In the genomic region with DNA sequence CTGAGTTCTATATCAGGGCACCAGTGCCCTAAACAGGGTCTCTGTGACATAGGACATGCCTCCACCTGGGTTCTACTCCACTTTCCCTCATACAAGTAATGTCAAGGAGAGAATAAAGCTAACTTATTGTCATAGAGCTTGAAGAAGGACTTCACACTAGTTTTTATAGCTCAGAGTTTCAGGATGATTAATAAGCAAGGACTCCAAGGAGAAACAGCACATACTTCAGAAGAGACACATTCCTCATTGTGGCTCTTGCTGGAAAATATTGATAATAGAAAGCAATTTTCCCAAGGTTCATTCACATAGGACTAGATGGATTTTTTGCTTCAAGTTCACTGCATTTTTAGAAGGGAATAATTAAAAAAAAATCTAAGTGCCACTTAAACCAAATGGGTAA, we compare ENCODE assay signal across 16 cellular contexts.
"Had no signal": no experiment of that assay in that cellular context is flagged by ENCODE, and none has a peak within 500 bp of the region (broad histone marks: within the 10 kb centered on the region; RNA-seq: fewer than 3 reads in every experiment).

No MANE protein-coding gene starts in this region.

- H3K79me2 ChIP-seq: parathyroid adenoma had no signal

- H3K36me3 ChIP-seq: colonic mucosa, heart left ventricle, left ventricle myocardium inferior, neural progenitor cell, spleen, suprapubic skin, upper lobe of left lung had no signal

- H3K4me3 ChIP-seq: colonic mucosa, heart left ventricle, left ventricle myocardium inferior, neural progenitor cell, spleen, suprapubic skin, upper lobe of left lung had no signal

- DNase-seq: activated effector memory CD4-positive, alpha-beta T cell treated with Interleukin-2 at 50 U/mL for 16 hours; activated T-cell treated with anti-CD3 and anti-CD28 coated beads, Interleukin-2, amount 50 U/mL, for 1 hour; amniotic stem cell; colonic mucosa; heart left ventricle; islet precursor cell; left ventricle myocardium inferior; retina; spleen; stimulated activated CD4-positive, alpha-beta T cell treated with anti-CD3 and anti-CD28 coated beads, Interleukin-1b, Interleukin-23, amount 100 ng/mL, for 48 hours; stimulated activated naive CD4-positive, alpha-beta T cell treated with Interleukin-2 at 50 U/mL for 16 hours; upper lobe of left lung had no signal

- H3K27ac Mint-ChIP-seq: activated naive CD4-positive, alpha-beta T cell treated with anti-CD3 and anti-CD28 coated beads, Interleukin-2, amount 50 U/mL, for 72 hours; neural progenitor cell had no signal

- H3K4me2 ChIP-seq: neural progenitor cell had no signal

- H3K9me3 Mint-ChIP-seq: neural progenitor cell had no signal

- H3K27me3 ChIP-seq: colonic mucosa, heart left ventricle, neural progenitor cell, spleen, suprapubic skin, upper lobe of left lung had no signal

- H3K9me3 ChIP-seq: colonic mucosa, heart left ventricle, left ventricle myocardium inferior, spleen, suprapubic skin, upper lobe of left lung had no signal

- H3K36me3 Mint-ChIP-seq: neural progenitor cell had no signal

- H2AFZ ChIP-seq: neural progenitor cell, parathyroid adenoma had no signal

- H3K4me3 Mint-ChIP-seq: neural progenitor cell had no signal

- H3K4me1 ChIP-seq: colonic mucosa, heart left ventricle, left ventricle myocardium inferior, parathyroid adenoma, spleen, suprapubic skin, upper lobe of left lung had no signal

- H3K9ac ChIP-seq: neural progenitor cell, parathyroid adenoma had no signal

- H3K27ac ChIP-seq: colonic mucosa, heart left ventricle, left ventricle myocardium inferior, neural progenitor cell, parathyroid adenoma, spleen, suprapubic skin, upper lobe of left lung had no signal
